ENCODE assay signal across 35 cellular contexts in genomic region chr3:14586611-14587010, GRCh38. TPM values are rescaled to one million over a fixed set of nuclear protein-coding genes. Genes with fewer than 3 reads are reported as not detected.
"Had no signal": no experiment of that assay in that cellular context is flagged by ENCODE, and none has a peak within 500 bp of the region (broad histone marks: within the 10 kb centered on the region; RNA-seq: fewer than 3 reads in every experiment).

No MANE protein-coding gene starts in this region.

- H3K36me3 ChIP-seq: WERI-Rb-1 had no signal

- DNase-seq: activated B cell treated with CpG ODN at 0.5 μM for 24 hours; activated CD4-positive, alpha-beta memory T cell treated with anti-CD3 and anti-CD28 coated beads for 36 hours; activated CD4-positive, alpha-beta memory T cell treated with anti-CD3 and anti-CD28 coated beads, Interleukin-2, amount 10 ng/mL, durations not matched to agents 7 days and 5 days; activated CD4-positive, alpha-beta T cell treated with anti-CD3 and anti-CD28 coated beads for 1 hour; activated CD4-positive, alpha-beta T cell treated with anti-CD3 and anti-CD28 coated beads for 36 hours; activated CD4-positive, alpha-beta T cell treated with anti-CD3 and anti-CD28 coated beads for 4 hours; activated CD4-positive, alpha-beta T cell treated with anti-CD3 and anti-CD28 coated beads for 48 hours; activated CD4-positive, alpha-beta T cell treated with anti-CD3 and anti-CD28 coated beads, Interleukin-2, amount 10 ng/mL, durations not matched to agents 24 days and 14 days; activated CD4-positive, alpha-beta T cell treated with anti-CD3 and anti-CD28 coated beads, Interleukin-2, amount 10 ng/mL, durations not matched to agents 7 days and 5 days; activated CD4-positive, alpha-beta T cell treated with anti-CD3 and anti-CD28 coated beads, Interleukin-2, amount 50 U/mL, for 1 hour; activated CD4-positive, alpha-beta T cell treated with anti-CD3 and anti-CD28 coated beads, Interleukin-2, amount 50 U/mL, for 4 hours; activated CD4-positive, alpha-beta T cell treated with anti-CD3 and anti-CD28 coated beads, Interleukin-2, amount 50 U/mL, for 48 hours; activated CD4-positive, CD25-positive, alpha-beta regulatory T cell; activated CD4-positive, CD25-positive, alpha-beta regulatory T cell treated with anti-CD3 and anti-CD28 coated beads, Interleukin-2, amount 50 U/mL, for 72 hours; activated CD8-positive, alpha-beta memory T cell treated with anti-CD3 and anti-CD28 coated beads for 24 hours; activated CD8-positive, alpha-beta memory T cell treated with anti-CD3 and anti-CD28 coated beads, Interleukin-2, amount 10 ng/mL, durations not matched to agents 7 days and 5 days; activated CD8-positive, alpha-beta memory T cell treated with anti-CD3 and anti-CD28 coated beads, Interleukin-2, amount 50 U/mL, for 4 hours; activated CD8-positive, alpha-beta memory T cell treated with anti-CD3 and anti-CD28 coated beads, Interleukin-2, amount 50 U/mL, for 48 hours; activated CD8-positive, alpha-beta T cell treated with anti-CD3 and anti-CD28 coated beads for 36 hours; activated CD8-positive, alpha-beta T cell treated with anti-CD3 and anti-CD28 coated beads, Interleukin-2, amount 10 ng/mL, durations not matched to agents 7 days and 5 days; activated T-cell treated with anti-CD3 and anti-CD28 coated beads for 4 hours; activated T-cell treated with anti-CD3 and anti-CD28 coated beads, Interleukin-2, amount 50 U/mL, for 1 hour; T-helper 1 cell; T-helper 17 cell; T-helper 2 cell; T-helper 9 cell; T1000; WERI-Rb-1 had no signal

- H3K36me3 Mint-ChIP-seq: activated CD4-positive, alpha-beta memory T cell treated with anti-CD3 and anti-CD28 coated beads for 36 hours; activated CD8-positive, alpha-beta memory T cell treated with anti-CD3 and anti-CD28 coated beads, Interleukin-2, amount 10 ng/mL, durations not matched to agents 7 days and 5 days; WTC11 had no signal

- ATAC-seq: activated CD4-positive, alpha-beta T cell treated with anti-CD3 and anti-CD28 coated beads for 36 hours; activated CD4-positive, CD25-positive, alpha-beta regulatory T cell treated with anti-CD3 and anti-CD28 coated beads, Interleukin-2, amount 50 U/mL, for 24 hours; activated CD8-positive, alpha-beta memory T cell treated with anti-CD3 and anti-CD28 coated beads, Interleukin-2, amount 10 ng/mL, durations not matched to agents 7 days and 5 days; activated CD8-positive, alpha-beta T cell treated with anti-CD3 and anti-CD28 coated beads for 36 hours; activated CD8-positive, alpha-beta T cell treated with anti-CD3 and anti-CD28 coated beads, Interleukin-2, amount 10 ng/mL, durations not matched to agents 7 days and 5 days; T-helper 17 cell; WTC11 had no signal

- H3K27ac Mint-ChIP-seq: activated B cell treated with CpG ODN at 0.5 μM for 24 hours; activated CD4-positive, alpha-beta memory T cell treated with anti-CD3 and anti-CD28 coated beads for 36 hours; activated CD4-positive, alpha-beta memory T cell treated with anti-CD3 and anti-CD28 coated beads, Interleukin-2, amount 10 ng/mL, durations not matched to agents 7 days and 5 days; activated CD4-positive, alpha-beta T cell treated with anti-CD3 and anti-CD28 coated beads for 36 hours; activated CD4-positive, alpha-beta T cell treated with anti-CD3 and anti-CD28 coated beads, Interleukin-2, amount 10 ng/mL, durations not matched to agents 24 days and 14 days; activated CD4-positive, alpha-beta T cell treated with anti-CD3 and anti-CD28 coated beads, Interleukin-2, amount 10 ng/mL, durations not matched to agents 7 days and 5 days; activated CD8-positive, alpha-beta memory T cell treated with anti-CD3 and anti-CD28 coated beads, Interleukin-2, amount 10 ng/mL, durations not matched to agents 7 days and 5 days; activated CD8-positive, alpha-beta T cell treated with anti-CD3 and anti-CD28 coated beads for 36 hours; activated CD8-positive, alpha-beta T cell treated with anti-CD3 and anti-CD28 coated beads, Interleukin-2, amount 10 ng/mL, durations not matched to agents 7 days and 5 days; T-helper 1 cell treated with Interleukin-12 subunit alpha and Interleukin-12 subunit beta and Interleukin-4 antibody, amounts not matched to agents 30 μg/mL and 1 μg/mL, for 36 hours; T-helper 17 cell; T-helper 2 cell treated with Interferon-gamma antibody and Interleukin-4, amounts not matched to agents 5 μg/mL and 100 μg/mL, for 36 hours; WTC11 had no signal

- H3K4me3 Mint-ChIP-seq: activated B cell treated with CpG ODN at 0.5 μM for 24 hours; activated CD4-positive, alpha-beta memory T cell treated with anti-CD3 and anti-CD28 coated beads for 36 hours; activated CD4-positive, alpha-beta memory T cell treated with anti-CD3 and anti-CD28 coated beads, Interleukin-2, amount 10 ng/mL, durations not matched to agents 7 days and 5 days; activated CD4-positive, alpha-beta T cell treated with anti-CD3 and anti-CD28 coated beads for 36 hours; activated CD4-positive, alpha-beta T cell treated with anti-CD3 and anti-CD28 coated beads, Interleukin-2, amount 10 ng/mL, durations not matched to agents 24 days and 14 days; activated CD4-positive, alpha-beta T cell treated with anti-CD3 and anti-CD28 coated beads, Interleukin-2, amount 10 ng/mL, durations not matched to agents 7 days and 5 days; activated CD8-positive, alpha-beta memory T cell treated with anti-CD3 and anti-CD28 coated beads, Interleukin-2, amount 10 ng/mL, durations not matched to agents 7 days and 5 days; activated CD8-positive, alpha-beta T cell treated with anti-CD3 and anti-CD28 coated beads for 36 hours; activated CD8-positive, alpha-beta T cell treated with anti-CD3 and anti-CD28 coated beads, Interleukin-2, amount 10 ng/mL, durations not matched to agents 7 days and 5 days; T-helper 1 cell treated with Interleukin-12 subunit alpha and Interleukin-12 subunit beta and Interleukin-4 antibody, amounts not matched to agents 30 μg/mL and 1 μg/mL, for 36 hours; T-helper 17 cell; T-helper 2 cell treated with Interferon-gamma antibody and Interleukin-4, amounts not matched to agents 5 μg/mL and 100 μg/mL, for 36 hours; WTC11 had no signal

- H3K9me3 Mint-ChIP-seq: activated B cell treated with CpG ODN at 0.5 μM for 24 hours; activated CD4-positive, alpha-beta memory T cell treated with anti-CD3 and anti-CD28 coated beads for 36 hours; activated CD4-positive, alpha-beta memory T cell treated with anti-CD3 and anti-CD28 coated beads, Interleukin-2, amount 10 ng/mL, durations not matched to agents 7 days and 5 days; activated CD4-positive, alpha-beta T cell treated with anti-CD3 and anti-CD28 coated beads, Interleukin-2, amount 10 ng/mL, durations not matched to agents 24 days and 14 days; activated CD4-positive, alpha-beta T cell treated with anti-CD3 and anti-CD28 coated beads, Interleukin-2, amount 10 ng/mL, durations not matched to agents 7 days and 5 days; activated CD8-positive, alpha-beta T cell treated with anti-CD3 and anti-CD28 coated beads for 36 hours; T-helper 1 cell treated with Interleukin-12 subunit alpha and Interleukin-12 subunit beta and Interleukin-4 antibody, amounts not matched to agents 30 μg/mL and 1 μg/mL, for 36 hours; T-helper 2 cell treated with Interferon-gamma antibody and Interleukin-4, amounts not matched to agents 5 μg/mL and 100 μg/mL, for 36 hours; WTC11 had no signal

- H3K4me1 Mint-ChIP-seq: activated B cell treated with CpG ODN at 0.5 μM for 24 hours; activated CD4-positive, alpha-beta memory T cell treated with anti-CD3 and anti-CD28 coated beads, Interleukin-2, amount 10 ng/mL, durations not matched to agents 7 days and 5 days; activated CD4-positive, alpha-beta T cell treated with anti-CD3 and anti-CD28 coated beads for 36 hours; activated CD4-positive, alpha-beta T cell treated with anti-CD3 and anti-CD28 coated beads, Interleukin-2, amount 10 ng/mL, durations not matched to agents 24 days and 14 days; activated CD4-positive, alpha-beta T cell treated with anti-CD3 and anti-CD28 coated beads, Interleukin-2, amount 10 ng/mL, durations not matched to agents 7 days and 5 days; activated CD8-positive, alpha-beta memory T cell treated with anti-CD3 and anti-CD28 coated beads, Interleukin-2, amount 10 ng/mL, durations not matched to agents 7 days and 5 days; T-helper 17 cell had no signal

- H3K27ac ChIP-seq: VCaP, WERI-Rb-1 had no signal

RNA-seq across cellular contexts. Expression of gene GRIP2, which starts 46.5 kb away (rescaled TPM):
- total RNA-seq: activated B cell treated with CpG ODN at 0.5 μM for 24 hours; activated CD4-positive, alpha-beta memory T cell treated with anti-CD3 and anti-CD28 coated beads for 36 hours; activated CD4-positive, alpha-beta T cell treated with anti-CD3 and anti-CD28 coated beads for 36 hours; activated CD4-positive, alpha-beta T cell treated with anti-CD3 and anti-CD28 coated beads, Interleukin-2, amount 10 ng/mL, durations not matched to agents 24 days and 14 days; activated CD8-positive, alpha-beta memory T cell treated with anti-CD3 and anti-CD28 coated beads for 36 hours; activated CD8-positive, alpha-beta memory T cell treated with anti-CD3 and anti-CD28 coated beads, Interleukin-2, amount 10 ng/mL, durations not matched to agents 7 days and 5 days; activated CD8-positive, alpha-beta T cell treated with anti-CD3 and anti-CD28 coated beads for 36 hours; activated CD8-positive, alpha-beta T cell treated with anti-CD3 and anti-CD28 coated beads, Interleukin-2, amount 10 ng/mL, durations not matched to agents 7 days and 5 days; T-helper 2 cell treated with Interferon-gamma antibody and Interleukin-4, amounts not matched to agents 100 ng/mL and 5 ng/mL, for 36 hours had no signal
